In genomic region chr9:92242115-92242778, GRCh38 we compare ENCODE assay signal across 8 cellular contexts. TPM values are rescaled to one million over a fixed set of nuclear protein-coding genes. Genes with fewer than 3 reads are reported as not detected.
DNase-seq lines count a peak whose midpoint lies in the region; ATAC-seq, FAIRE-seq and TF ChIP-seq lines count a peak whose summit lies in the region.

No MANE protein-coding gene starts in this region.

- no TSS peak for BruUV-seq in HepG2 (replicated peaks; lab: Mats Ljungman, UMichigan)

- peaks cover 2% of the 10 kb centered on the region; the same call in 1 of the 2 replicates for H4K20me1 ChIP-seq in HepG2 (ENCODE audit: insufficient read depth, low read length)

- no peak for TF ChIP-seq POLR2A in H54 (IDR thresholded peaks at IDR 0.05; ENCODE audit: low read depth, low read length)
- no peak for TF ChIP-seq POLR2A in HepG2 (IDR thresholded peaks at IDR 0.05; ENCODE audit: insufficient read depth in 1 of 2, low read depth in 2 of 2, low read length in 2 of 2)

- H3K79me2 ChIP-seq in HepG2 (ENCODE audit: insufficient read depth, low read length), result no peaks in the 10 kb centered on the region

- DNase-seq in AG04450 (ENCODE audit: low read depth, low spot score) (peak; percentile 39), H54 (ENCODE audit: insufficient read length, low spot score) (peak; percentile 59), brain pericyte (ENCODE audit: low read depth, low spot score) (peak; percentile 75), HepG2 (ENCODE audit: low spot score) (no peak), mucosa of descending colon (no peak), NCI-H1092 treated with DMSO at 0.1 percent for 48 hours (lab: John Stamatoyannopoulos, UW) (no peak)

- POLR2A ChIA-PET in AG04450 (lab: Yijun Ruan, JAX), result interaction anchor here (1.1 to 1.4 kb wide), 2 partner anchors 99 to 102 kb away, joined by 4 to 15 read pairs; no protein-coding TSS in a partner anchor
- POLR2A ChIA-PET in HepG2 (lab: Yijun Ruan, JAX), result no interaction called here

- 79% methylated on average over 3 of the region's 3 CpGs for WGBS in HepG2 (ENCODE audit: low lambda C conversion rate)

- H3K4me2 ChIP-seq in HepG2 (ENCODE audit: low read depth, low read length), result no peak overlapping the region

- FAIRE-seq in H54 (lab: Jason Lieb, UNC) (peak; percentile 67), HepG2 (lab: Jason Lieb, UNC) (no peak)

- H3K36me3 ChIP-seq in HepG2 (replicated peaks in 1 of 2; ENCODE audit: control insufficient read depth in 1 of 2, insufficient read depth in 2 of 2, low read length in 2 of 2), result peaks cover 48 to 94% of the 10 kb centered on the region in 2 experiments
- peaks cover 25% of the 10 kb centered on the region for H3K36me3 ChIP-seq in mucosa of descending colon (ENCODE audit: low read depth)

- TF ChIP-seq EP300 in HepG2 (IDR thresholded peaks at IDR 0.05; ENCODE audit: low read depth in 2 of 2, low read length in 2 of 2), result no peak
- TF ChIP-seq EP300 in HepG2 (CRISPR knock-in tag; IDR thresholded peaks at IDR 0.05; ENCODE audit: borderline replicate concordance), result no peak

- H3K9me3 ChIP-seq in AG04450 (ENCODE audit: control insufficient read depth, insufficient read depth, low read length) (no peaks in the 10 kb centered on the region), HepG2 (ENCODE audit: low read length) (no peaks in the 10 kb centered on the region), mucosa of descending colon (no peaks in the 10 kb centered on the region)

- H3K4me1 ChIP-seq in HepG2 (ENCODE audit: insufficient read depth, low read length), result peaks cover 2% of the 10 kb centered on the region
- no peaks in the 10 kb centered on the region for H3K4me1 ChIP-seq in mucosa of descending colon (ENCODE audit: low read depth)

- TF ChIP-seq CTCF in AG04450 (IDR thresholded peaks at IDR 0.05; ENCODE audit: low read depth, low read length) (peak; percentile 62), HepG2 (CRISPR knock-in tag; IDR thresholded peaks at IDR 0.05) (no peak), mucosa of descending colon (IDR thresholded peaks at IDR 0.05) (no peak)

- CTCF ChIA-PET in AG04450 (lab: Charles Lee) (interaction anchor here (0.6 to 9.8 kb wide), 21 partner anchors 8 to 304 kb away, joined by 3 to 370 read pairs (median 4); no protein-coding TSS in a partner anchor), HepG2 (lab: Yijun Ruan, JAX; ENCODE audit: low intra/inter-chr PET ratio, low total read pairs) (no interaction called here)

- H3K27me3 ChIP-seq in AG04450 (ENCODE audit: control insufficient read depth, insufficient read depth, low read length), result no peaks in the 10 kb centered on the region
- H3K27me3 ChIP-seq in HepG2 (ENCODE audit: control insufficient read depth in 1 of 2, insufficient read depth in 2 of 2, low read length in 2 of 2), result no peaks in the 10 kb centered on the region

- H3K27ac ChIP-seq in AG04450 (ENCODE audit: low read depth, low read length), result peak overlapping the region; percentile 81
- H3K27ac ChIP-seq in HepG2 (ENCODE audit: extremely low read length, insufficient read depth, low read length), result no peak overlapping the region

- ATAC-seq in HepG2 (peak; percentile 59), GM19351 (IDR thresholded peaks at IDR 0.05; ENCODE audit: unreplicated experiment) (no peak), mucosa of descending colon (no peak), HG02852 (IDR thresholded peaks at IDR 0.05; ENCODE audit: unreplicated experiment) (no peak)

- H2AFZ ChIP-seq in HepG2 (ENCODE audit: low read length), result no peak overlapping the region

- no peak overlapping the region for H3K4me3 ChIP-seq in AG04450 (ENCODE audit: low read depth, low read length)
- H3K4me3 ChIP-seq in HepG2 (replicated peaks in 1 of 3; ENCODE audit: insufficient read depth in 1 of 3, low read depth in 2 of 3, low read length in 3 of 3), result no peak overlapping the region
- H3K4me3 ChIP-seq in mucosa of descending colon, result no peak overlapping the region

- TF ChIP-seq RAD21 in HepG2 (CRISPR knock-in tag; IDR thresholded peaks at IDR 0.05), result no peak

- no peak overlapping the region for H3K9ac ChIP-seq in HepG2 (ENCODE audit: insufficient read depth, low read depth, low read length)

- intact Hi-C loops in HepG2 (cut with micrococcal nuclease; ENCODE audit: unreplicated experiment), result no loop called here
- intact Hi-C loops in mucosa of descending colon (cut with DNase I, micrococcal nuclease), result loop anchor here in 1 of 2 donors (10.0 kb wide), 1 partner anchor 107 kb away; no protein-coding TSS in a partner anchor

- in situ Hi-C loops in HepG2 (cut with HindIII; ENCODE audit: extremely low pct_ligation_motif_present, low pct_unique_long_range_greater_than_20kb), result loop anchor here (10.0 kb wide), 2 partner anchors 97 to 203 kb away; no protein-coding TSS in a partner anchor

TF ChIP-seq in HepG2, 621 proteins besides CTCF, POLR2A, EP300 and RAD21:
- peak; percentile 53 for TF ChIP-seq STAG1 (CRISPR knock-in tag; IDR thresholded peaks at IDR 0.05)
- TF ChIP-seq ZNF660 (CRISPR knock-in tag; IDR thresholded peaks at IDR 0.05; ENCODE audit: borderline replicate concordance, low read depth), result no peak

RNA-seq across cellular contexts. Expression of gene IARS1, which starts 51.2 kb away (rescaled TPM):
- polyA plus RNA-seq in AG04450 (2011; rRNA removed) (206 and 217 TPM in 2 replicates), HepG2 (2011; rRNA removed) (55.9 and 58.6 TPM in 2 replicates)
- polyA minus RNA-seq in AG04450 (2011; rRNA and poly(A)+ RNA removed), result 256 and 371 TPM in 2 replicates
- total RNA-seq in HepG2 (2016; rRNA removed; fragmentation: Illumina TruSeq; extraction: Trizol) (185 and 277 TPM in 2 replicates), mucosa of descending colon (10 to 100 TPM; 46.0 to 57.9 (median 57.8) TPM)
- total RNA-seq in HepG2 (2016; cell fraction: cytosol; rRNA removed; fragmentation: Illumina TruSeq; extraction: Trizol; ENCODE audit: low read depth), result 84.7 and 106 TPM in 2 replicates
- total RNA-seq in HepG2 (2016; cell fraction: insoluble cytoplasmic fraction; rRNA removed; fragmentation: Illumina TruSeq; extraction: Trizol), result 179 and 271 TPM in 2 replicates
- total RNA-seq in HepG2 (2016; cell fraction: membrane; rRNA removed; fragmentation: Illumina TruSeq; extraction: Trizol), result 78.5 and 86.4 TPM in 2 replicates
- 163 and 177 TPM in 2 replicates for total RNA-seq in HepG2 (2016; cell fraction: nucleus; rRNA removed; fragmentation: Illumina TruSeq; extraction: Trizol)
- 29.6 and 45.6 TPM in 2 replicates for polyA plus RNA-seq in HepG2 (2011; cell fraction: cytosol; rRNA removed)
- polyA plus RNA-seq in HepG2 (2011; cell fraction: nucleus; rRNA removed), result 139 and 184 TPM in 2 replicates
- 119 and 136 TPM in 2 replicates for polyA plus RNA-seq in HepG2 (2012)
- polyA plus RNA-seq in HepG2 (2016; cell fraction: cytosol; fragmentation: Illumina TruSeq; extraction: Trizol; ENCODE audit: low read depth), result 6.9 and 7.5 TPM in 2 replicates
- polyA plus RNA-seq in HepG2 (2016; cell fraction: insoluble cytoplasmic fraction; fragmentation: Illumina TruSeq; extraction: Trizol; ENCODE audit: low read depth), result 143 and 151 TPM in 2 replicates
- 15.1 and 17.8 TPM in 2 replicates for polyA plus RNA-seq in HepG2 (2016; cell fraction: membrane; fragmentation: Illumina TruSeq; extraction: Trizol; ENCODE audit: low read depth)
- 120 and 132 TPM in 2 replicates for polyA plus RNA-seq in HepG2 (2016; cell fraction: nucleus; fragmentation: Illumina TruSeq; extraction: Trizol; ENCODE audit: insufficient read depth, low read depth)
- polyA minus RNA-seq in HepG2 (2011; rRNA and poly(A)+ RNA removed; ENCODE audit: low replicate concordance), result 84.4 and 109 TPM in 2 replicates
- 94.4 and 128 TPM in 2 replicates for polyA minus RNA-seq in HepG2 (2011; cell fraction: cytosol; rRNA and poly(A)+ RNA removed)
- 274 and 399 TPM in 2 replicates for polyA minus RNA-seq in HepG2 (2011; cell fraction: nucleus; rRNA and poly(A)+ RNA removed)

Comparison
In these comparisons a context has a peak if more than half of its experiments do, and no peak if none do; other contexts are left out.
1. DNase-seq: peak in AG04450 (single experiment), H54 (single experiment) and brain pericyte (single experiment); none in HepG2 (single experiment), mucosa of descending colon (0 of 3) and NCI-H1092 treated with DMSO at 0.1 percent for 48 hours (single experiment).